In genomic region chr5:74534397-74535129, GRCh38 we compare ENCODE assay signal across 5 cellular contexts.
A peak's percentile ranks its signal among the peaks of the same experiment; 100 is the strongest.
TF ChIP-seq lines count a peak whose summit lies in the region.

No MANE protein-coding gene starts in this region.

TF ChIP-seq in SK-N-SH treated with all-trans-retinoic acid at 6 μM for 48 hours, 23 proteins besides CTCF, POLR2A, EP300 and RAD21 (continued from another document):
- peak; percentile 46 for TF ChIP-seq ZFP30 (CRISPR knock-in tag; IDR thresholded peaks at IDR 0.05)
- TF ChIP-seq ZFP3 (CRISPR knock-in tag; IDR thresholded peaks at IDR 0.05) = no peak

TF ChIP-seq in SK-N-SH, 30 proteins besides CTCF, POLR2A, EP300 and RAD21 (continued from another document):
- no peak for TF ChIP-seq YY1 (IDR thresholded peaks at IDR 0.05; ENCODE audit: low read depth)
- TF ChIP-seq JUND (IDR thresholded peaks at IDR 0.05) = no peak
- TF ChIP-seq EZH2phosphoT487 (IDR thresholded peaks at IDR 0.05; ENCODE audit: borderline replicate concordance, low read depth) = no peak
- no peak for TF ChIP-seq FOXJ3 (CRISPR knock-in tag; IDR thresholded peaks at IDR 0.05)
- TF ChIP-seq TCF12 (IDR thresholded peaks at IDR 0.05) = no peak
- no peak for TF ChIP-seq USF1 (IDR thresholded peaks at IDR 0.05; ENCODE audit: borderline replicate concordance, low read depth)
- no peak for TF ChIP-seq NFIC (IDR thresholded peaks at IDR 0.05; ENCODE audit: borderline replicate concordance)
- no peak for TF ChIP-seq TAF1 (IDR thresholded peaks at IDR 0.05; ENCODE audit: borderline replicate concordance, low read depth, low read length)
- TF ChIP-seq, protein P1, sequence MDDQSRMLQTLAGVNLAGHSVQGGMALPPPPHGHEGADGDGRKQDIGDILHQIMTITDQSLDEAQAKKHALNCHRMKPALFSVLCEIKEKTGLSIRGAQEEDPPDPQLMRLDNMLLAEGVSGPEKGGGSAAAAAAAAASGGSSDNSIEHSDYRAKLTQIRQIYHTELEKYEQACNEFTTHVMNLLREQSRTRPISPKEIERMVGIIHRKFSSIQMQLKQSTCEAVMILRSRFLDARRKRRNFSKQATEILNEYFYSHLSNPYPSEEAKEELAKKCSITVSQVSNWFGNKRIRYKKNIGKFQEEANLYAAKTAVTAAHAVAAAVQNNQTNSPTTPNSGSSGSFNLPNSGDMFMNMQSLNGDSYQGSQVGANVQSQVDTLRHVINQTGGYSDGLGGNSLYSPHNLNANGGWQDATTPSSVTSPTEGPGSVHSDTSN (IDR thresholded peaks at IDR 0.05) = no peak
- no peak for TF ChIP-seq TEAD4 (IDR thresholded peaks at IDR 0.05; ENCODE audit: borderline replicate concordance, insufficient read depth)

TF ChIP-seq in HEK293, 187 proteins besides CTCF, POLR2A, EP300 and RAD21 (continued from another document and continues in another):
- TF ChIP-seq ZNF629 (tag by site-specific recombination; IDR thresholded peaks at IDR 0.05) (no peak), BCL6B (tag by site-specific recombination; IDR thresholded peaks at IDR 0.05) (no peak), ZNF324 (tag by site-specific recombination; IDR thresholded peaks at IDR 0.05) (no peak), ZNF133 (tag by site-specific recombination; IDR thresholded peaks at IDR 0.05) (peak; percentile 98), YY1 (tag by site-specific recombination; IDR thresholded peaks at IDR 0.05) (no peak; the same call in 1 of the 2 replicates), ZNF701 (tag by site-specific recombination; IDR thresholded peaks at IDR 0.05) (no peak), WT1 (tag by site-specific recombination; IDR thresholded peaks at IDR 0.05) (no peak), ZNF529 (tag by site-specific recombination; IDR thresholded peaks at IDR 0.05; ENCODE audit: insufficient replicate concordance) (no peak), ZNF24 (tag by site-specific recombination; IDR thresholded peaks at IDR 0.05) (no peak), TRIM28 (IDR thresholded peaks at IDR 0.05; ENCODE audit: borderline replicate concordance, low read length) (peak; percentile 82; the same call in 1 of the 2 replicates)
- TF ChIP-seq, protein P2, sequence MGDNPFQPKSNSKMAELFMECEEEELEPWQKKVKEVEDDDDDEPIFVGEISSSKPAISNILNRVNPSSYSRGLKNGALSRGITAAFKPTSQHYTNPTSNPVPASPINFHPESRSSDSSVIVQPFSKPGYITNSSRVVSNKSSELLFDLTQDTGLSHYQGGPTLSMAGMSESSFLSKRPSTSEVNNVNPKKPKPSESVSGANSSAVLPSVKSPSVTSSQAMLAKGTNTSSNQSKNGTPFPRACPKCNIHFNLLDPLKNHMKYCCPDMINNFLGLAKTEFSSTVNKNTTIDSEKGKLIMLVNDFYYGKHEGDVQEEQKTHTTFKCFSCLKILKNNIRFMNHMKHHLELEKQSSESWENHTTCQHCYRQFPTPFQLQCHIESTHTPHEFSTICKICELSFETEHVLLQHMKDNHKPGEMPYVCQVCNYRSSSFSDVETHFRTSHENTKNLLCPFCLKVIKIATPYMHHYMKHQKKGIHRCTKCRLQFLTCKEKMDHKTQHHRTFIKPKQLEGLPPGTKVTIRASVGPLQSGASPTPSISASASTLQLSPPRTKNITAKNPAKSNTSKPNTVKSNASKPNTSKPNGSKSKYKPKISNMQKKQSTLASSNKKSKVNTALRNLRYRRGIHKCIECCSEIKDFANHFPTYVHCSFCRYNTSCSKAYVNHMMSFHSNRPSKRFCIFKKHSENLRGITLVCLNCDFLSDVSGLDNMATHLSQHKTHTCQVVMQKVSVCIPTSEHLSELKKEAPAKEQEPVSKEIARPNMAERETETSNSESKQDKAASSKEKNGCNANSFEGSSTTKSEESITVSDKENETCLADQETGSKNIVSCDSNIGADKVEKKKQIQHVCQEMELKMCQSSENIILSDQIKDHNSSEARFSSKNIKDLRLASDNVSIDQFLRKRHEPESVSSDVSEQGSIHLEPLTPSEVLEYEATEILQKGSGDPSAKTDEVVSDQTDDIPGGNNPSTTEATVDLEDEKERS (tag by site-specific recombination; IDR thresholded peaks at IDR 0.05) = no peak

TF ChIP-seq in K562, 482 proteins besides CTCF, POLR2A, EP300 and RAD21:
- TF ChIP-seq CREB1 (IDR thresholded peaks at IDR 0.05) (no peak), CREB1 (CRISPR knock-in tag; IDR thresholded peaks at IDR 0.05) (no peak), ZFP1 (CRISPR knock-in tag; IDR thresholded peaks at IDR 0.05) (peak; percentile 88)

TF ChIP-seq in GM23338, 12 proteins besides CTCF, POLR2A, EP300 and RAD21 (continued from another document):
- no peak for TF ChIP-seq EZH2phosphoT487 (IDR thresholded peaks at IDR 0.05; ENCODE audit: unreplicated experiment)
- TF ChIP-seq CREB1 (CRISPR knock-in tag; IDR thresholded peaks at IDR 0.05; ENCODE audit: low read depth) = no peak
- no peak for TF ChIP-seq ZNF114 (CRISPR knock-in tag; IDR thresholded peaks at IDR 0.05)
- TF ChIP-seq ZNF331 (CRISPR knock-in tag; IDR thresholded peaks at IDR 0.05; ENCODE audit: low read depth) = no peak
- TF ChIP-seq, protein P3, sequence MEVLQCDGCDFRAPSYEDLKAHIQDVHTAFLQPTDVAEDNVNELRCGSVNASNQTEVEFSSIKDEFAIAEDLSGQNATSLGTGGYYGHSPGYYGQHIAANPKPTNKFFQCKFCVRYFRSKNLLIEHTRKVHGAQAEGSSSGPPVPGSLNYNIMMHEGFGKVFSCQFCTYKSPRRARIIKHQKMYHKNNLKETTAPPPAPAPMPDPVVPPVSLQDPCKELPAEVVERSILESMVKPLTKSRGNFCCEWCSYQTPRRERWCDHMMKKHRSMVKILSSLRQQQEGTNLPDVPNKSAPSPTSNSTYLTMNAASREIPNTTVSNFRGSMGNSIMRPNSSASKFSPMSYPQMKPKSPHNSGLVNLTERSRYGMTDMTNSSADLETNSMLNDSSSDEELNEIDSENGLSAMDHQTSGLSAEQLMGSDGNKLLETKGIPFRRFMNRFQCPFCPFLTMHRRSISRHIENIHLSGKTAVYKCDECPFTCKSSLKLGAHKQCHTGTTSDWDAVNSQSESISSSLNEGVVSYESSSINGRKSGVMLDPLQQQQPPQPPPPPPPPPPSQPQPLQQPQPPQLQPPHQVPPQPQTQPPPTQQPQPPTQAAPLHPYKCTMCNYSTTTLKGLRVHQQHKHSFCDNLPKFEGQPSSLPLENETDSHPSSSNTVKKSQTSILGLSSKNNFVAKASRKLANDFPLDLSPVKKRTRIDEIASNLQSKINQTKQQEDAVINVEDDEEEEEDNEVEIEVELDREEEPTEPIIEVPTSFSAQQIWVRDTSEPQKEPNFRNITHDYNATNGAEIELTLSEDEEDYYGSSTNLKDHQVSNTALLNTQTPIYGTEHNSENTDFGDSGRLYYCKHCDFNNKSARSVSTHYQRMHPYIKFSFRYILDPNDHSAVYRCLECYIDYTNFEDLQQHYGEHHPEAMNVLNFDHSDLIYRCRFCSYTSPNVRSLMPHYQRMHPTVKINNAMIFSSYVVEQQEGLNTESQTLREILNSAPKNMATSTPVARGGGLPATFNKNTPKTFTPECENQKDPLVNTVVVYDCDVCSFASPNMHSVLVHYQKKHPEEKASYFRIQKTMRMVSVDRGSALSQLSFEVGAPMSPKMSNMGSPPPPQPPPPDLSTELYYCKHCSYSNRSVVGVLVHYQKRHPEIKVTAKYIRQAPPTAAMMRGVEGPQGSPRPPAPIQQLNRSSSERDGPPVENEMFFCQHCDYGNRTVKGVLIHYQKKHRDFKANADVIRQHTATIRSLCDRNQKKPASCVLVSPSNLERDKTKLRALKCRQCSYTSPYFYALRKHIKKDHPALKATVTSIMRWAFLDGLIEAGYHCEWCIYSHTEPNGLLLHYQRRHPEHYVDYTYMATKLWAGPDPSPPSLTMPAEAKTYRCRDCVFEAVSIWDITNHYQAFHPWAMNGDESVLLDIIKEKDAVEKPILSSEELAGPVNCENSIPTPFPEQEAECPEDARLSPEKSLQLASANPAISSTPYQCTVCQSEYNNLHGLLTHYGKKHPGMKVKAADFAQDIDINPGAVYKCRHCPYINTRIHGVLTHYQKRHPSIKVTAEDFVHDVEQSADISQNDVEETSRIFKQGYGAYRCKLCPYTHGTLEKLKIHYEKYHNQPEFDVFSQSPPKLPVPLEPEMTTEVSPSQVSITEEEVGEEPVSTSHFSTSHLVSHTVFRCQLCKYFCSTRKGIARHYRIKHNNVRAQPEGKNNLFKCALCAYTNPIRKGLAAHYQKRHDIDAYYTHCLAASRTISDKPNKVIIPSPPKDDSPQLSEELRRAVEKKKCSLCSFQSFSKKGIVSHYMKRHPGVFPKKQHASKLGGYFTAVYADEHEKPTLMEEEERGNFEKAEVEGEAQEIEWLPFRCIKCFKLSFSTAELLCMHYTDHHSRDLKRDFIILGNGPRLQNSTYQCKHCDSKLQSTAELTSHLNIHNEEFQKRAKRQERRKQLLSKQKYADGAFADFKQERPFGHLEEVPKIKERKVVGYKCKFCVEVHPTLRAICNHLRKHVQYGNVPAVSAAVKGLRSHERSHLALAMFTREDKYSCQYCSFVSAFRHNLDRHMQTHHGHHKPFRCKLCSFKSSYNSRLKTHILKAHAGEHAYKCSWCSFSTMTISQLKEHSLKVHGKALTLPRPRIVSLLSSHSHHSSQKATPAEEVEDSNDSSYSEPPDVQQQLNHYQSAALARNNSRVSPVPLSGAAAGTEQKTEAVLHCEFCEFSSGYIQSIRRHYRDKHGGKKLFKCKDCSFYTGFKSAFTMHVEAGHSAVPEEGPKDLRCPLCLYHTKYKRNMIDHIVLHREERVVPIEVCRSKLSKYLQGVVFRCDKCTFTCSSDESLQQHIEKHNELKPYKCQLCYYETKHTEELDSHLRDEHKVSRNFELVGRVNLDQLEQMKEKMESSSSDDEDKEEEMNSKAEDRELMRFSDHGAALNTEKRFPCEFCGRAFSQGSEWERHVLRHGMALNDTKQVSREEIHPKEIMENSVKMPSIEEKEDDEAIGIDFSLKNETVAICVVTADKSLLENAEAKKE (CRISPR knock-in tag; IDR thresholded peaks at IDR 0.05) = no peak
- TF ChIP-seq EZH2 (IDR thresholded peaks at IDR 0.05; ENCODE audit: low read depth, unreplicated experiment) = no peak
- TF ChIP-seq POLR2AphosphoS5 (IDR thresholded peaks at IDR 0.05; ENCODE audit: low read depth) = no peak
- TF ChIP-seq JUNB (IDR thresholded peaks at IDR 0.05; ENCODE audit: unreplicated experiment) = no peak
